Comparison of ENCODE assay signal across 7 cellular contexts in the genomic region with DNA sequence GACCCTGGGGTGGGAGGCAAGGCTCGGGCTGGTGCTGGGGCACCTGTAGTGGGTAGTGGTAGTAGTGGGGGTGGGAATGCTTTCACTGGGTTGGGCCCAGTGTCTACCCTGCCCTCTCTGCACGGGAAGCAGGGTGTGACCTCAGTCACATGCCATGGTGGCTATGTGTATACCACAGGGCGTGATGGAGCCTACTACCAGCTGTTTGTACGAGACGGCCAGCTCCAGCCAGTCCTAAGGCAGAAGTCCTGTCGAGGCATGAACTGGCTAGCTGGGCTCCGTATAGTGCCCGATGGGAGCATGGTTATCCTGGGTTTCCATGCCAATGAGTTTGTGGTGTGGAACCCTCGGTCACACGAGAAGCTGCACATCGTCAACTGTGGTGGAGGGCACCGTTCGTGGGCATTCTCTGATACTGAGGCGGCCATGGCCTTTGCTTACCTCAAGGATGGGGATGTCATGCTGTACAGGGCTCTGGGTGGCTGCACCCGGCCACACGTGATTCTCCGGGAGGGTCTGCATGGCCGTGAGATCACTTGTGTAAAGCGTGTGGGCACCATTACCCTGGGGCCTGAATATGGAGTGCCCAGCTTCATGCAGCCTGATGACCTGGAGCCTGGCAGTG.
"Had no signal": no experiment of that assay in that cellular context is flagged by ENCODE, and none has a peak within 500 bp of the region (broad histone marks: within the 10 kb centered on the region; RNA-seq: fewer than 3 reads in every experiment).

No MANE protein-coding gene starts in this region.

- H3K27ac ChIP-seq: prostate gland, thoracic aorta, upper lobe of right lung had no signal

- H3K27me3 ChIP-seq: esophagus muscularis mucosa, upper lobe of right lung had no signal

- H3K27me3 Mint-ChIP-seq: natural killer cell treated with Interleukin-12 subunit alpha and Interleukin-12 subunit beta and Interleukin-15 and Interleukin-18, amount 100 ng/mL, for 72 hours had no signal

- H3K9me3 Mint-ChIP-seq: activated naive CD4-positive, alpha-beta T cell treated with anti-CD3 and anti-CD28 coated beads for 36 hours; natural killer cell treated with Interleukin-12 subunit alpha and Interleukin-12 subunit beta and Interleukin-15 and Interleukin-18, amount 100 ng/mL, for 72 hours had no signal

- H3K4me3 ChIP-seq: esophagus muscularis mucosa, prostate gland, thoracic aorta, upper lobe of right lung had no signal

- H3K4me3 Mint-ChIP-seq: activated naive CD4-positive, alpha-beta T cell treated with anti-CD3 and anti-CD28 coated beads for 36 hours; natural killer cell treated with Interleukin-12 subunit alpha and Interleukin-12 subunit beta and Interleukin-15 and Interleukin-18, amount 100 ng/mL, for 72 hours had no signal

- H3K27ac Mint-ChIP-seq: activated naive CD4-positive, alpha-beta T cell treated with anti-CD3 and anti-CD28 coated beads for 36 hours; natural killer cell treated with Interleukin-12 subunit alpha and Interleukin-12 subunit beta and Interleukin-15 and Interleukin-18, amount 100 ng/mL, for 72 hours had no signal

- DNase-seq: activated naive CD4-positive, alpha-beta T cell treated with anti-CD3 and anti-CD28 coated beads for 36 hours; caudate nucleus; upper lobe of right lung had no signal

- H3K36me3 Mint-ChIP-seq: natural killer cell treated with Interleukin-12 subunit alpha and Interleukin-12 subunit beta and Interleukin-15 and Interleukin-18, amount 100 ng/mL, for 72 hours had no signal

- H3K9me3 ChIP-seq: esophagus muscularis mucosa, prostate gland, thoracic aorta, upper lobe of right lung had no signal
